23 cellular contexts compared by ENCODE assay signal in genomic region chr20:7836076-7836475, GRCh38.
"Had no signal": no experiment of that assay in that cellular context is flagged by ENCODE, and none has a peak within 500 bp of the region (broad histone marks: within the 10 kb centered on the region; RNA-seq: fewer than 3 reads in every experiment).

No MANE protein-coding gene starts in this region.

- H3K9me3 ChIP-seq: colonic mucosa, lower lobe of right lung, pancreas, upper lobe of left lung, uterus had no signal

- H3K4me3 ChIP-seq: colonic mucosa, gastroesophageal sphincter, left lung, lower lobe of right lung, pancreas, smooth muscle cell, tibial artery, upper lobe of left lung, uterus had no signal

- H3K36me3 Mint-ChIP-seq: memory B cell; stimulated activated memory B cell treated with anti-CD40 and anti-IgM and Interleukin-4, amounts not matched to agents 10 μg/mL and 1 μg/mL and 100 μg/mL, for 72 hours had no signal

- H3K4me3 Mint-ChIP-seq: endodermal cell; memory B cell; nephron; stimulated activated memory B cell treated with anti-CD40 and anti-IgM and Interleukin-4, amounts not matched to agents 10 μg/mL and 1 μg/mL and 100 μg/mL, for 72 hours; stimulated activated naive CD8-positive, alpha-beta T cell treated with anti-CD3 and anti-CD28 coated beads, Interleukin-15, Interleukin-2, amounts not matched to agents 100 ng/mL and 50 ng/mL, for 24 hours had no signal

- DNase-seq: colonic mucosa; effector CD4-positive, alpha-beta T cell; endodermal cell; erythroblast; glutamatergic neuron; islet precursor cell; left lung; lower lobe of right lung; midbrain; occipital lobe; pancreas; right cardiac atrium; stimulated activated CD4-positive, alpha-beta T cell treated with anti-CD3 and anti-CD28 coated beads, Interleukin-2, amount 100 ng/mL, for 48 hours; tibial artery; upper lobe of left lung; uterus had no signal

- H3K9me3 Mint-ChIP-seq: memory B cell had no signal

- H3K36me3 ChIP-seq: colonic mucosa, gastroesophageal sphincter, left lung, lower lobe of right lung, pancreas, tibial artery, upper lobe of left lung, uterus had no signal

- H3K27me3 Mint-ChIP-seq: memory B cell; stimulated activated memory B cell treated with anti-CD40 and anti-IgM and Interleukin-4, amounts not matched to agents 10 μg/mL and 1 μg/mL and 100 μg/mL, for 72 hours; stimulated activated naive CD8-positive, alpha-beta T cell treated with anti-CD3 and anti-CD28 coated beads, Interleukin-15, Interleukin-2, amounts not matched to agents 100 ng/mL and 50 ng/mL, for 24 hours had no signal

- H3K27me3 ChIP-seq: colonic mucosa, gastroesophageal sphincter, left lung, pancreas, tibial artery, upper lobe of left lung, uterus had no signal

- H3K4me2 ChIP-seq: smooth muscle cell had no signal

- H3K4me1 Mint-ChIP-seq: endodermal cell; memory B cell; nephron; stimulated activated memory B cell treated with anti-CD40 and anti-IgM and Interleukin-4, amounts not matched to agents 10 μg/mL and 1 μg/mL and 100 μg/mL, for 72 hours had no signal

- H3K27ac Mint-ChIP-seq: endodermal cell; memory B cell; nephron; progenitor cell of endocrine pancreas; stimulated activated memory B cell treated with anti-CD40 and anti-IgM and Interleukin-4, amounts not matched to agents 10 μg/mL and 1 μg/mL and 100 μg/mL, for 72 hours; stimulated activated naive CD8-positive, alpha-beta T cell treated with anti-CD3 and anti-CD28 coated beads, Interleukin-15, Interleukin-2, amounts not matched to agents 100 ng/mL and 50 ng/mL, for 24 hours had no signal

- H3K4me1 ChIP-seq: colonic mucosa, left lung, lower lobe of right lung, pancreas, tibial artery, upper lobe of left lung, uterus had no signal

- H3K27ac ChIP-seq: colonic mucosa, gastroesophageal sphincter, left lung, lower lobe of right lung, pancreas, tibial artery, upper lobe of left lung, uterus had no signal
